9 cellular contexts compared by ENCODE assay signal in genomic region chr13:54029226-54029625, GRCh38.
DNase-seq lines count a peak whose midpoint lies in the region; ATAC-seq and TF ChIP-seq lines count a peak whose summit lies in the region.
"Had no signal": no experiment of that assay in that cellular context is flagged by ENCODE, and none has a peak within 500 bp of the region (broad histone marks: within the 10 kb centered on the region; RNA-seq: fewer than 3 reads in every experiment).

No MANE protein-coding gene starts in this region.

- H3K9me3 Mint-ChIP-seq in brain (peaks cover 12 to 40% (median 23%) of the 10 kb centered on the region in 5 experiments), endothelial cell (ENCODE audit: unreplicated experiment) (no peaks in the 10 kb centered on the region)
- H3K9me3 Mint-ChIP-seq in activated T-helper 17 cell treated with anti-CD3 and anti-CD28 coated beads, Interleukin-2, amount 50 U/mL, for 72 hours = peaks cover 13% of the 10 kb centered on the region

- peak; percentile 99 for ATAC-seq in GM21825 (IDR thresholded peaks at IDR 0.05; ENCODE audit: unreplicated experiment)
- ATAC-seq in activated T-helper 17 cell treated with anti-CD3 and anti-CD28 coated beads, Interleukin-2, amount 50 U/mL, for 72 hours (replicated peaks) = no peak

- H3K36me3 Mint-ChIP-seq in brain (no peaks in the 10 kb centered on the region), endothelial cell (ENCODE audit: low read depth, unreplicated experiment) (no peaks in the 10 kb centered on the region)
- H3K36me3 Mint-ChIP-seq in activated T-helper 17 cell treated with anti-CD3 and anti-CD28 coated beads, Interleukin-2, amount 50 U/mL, for 72 hours (ENCODE audit: low read depth) = no peaks in the 10 kb centered on the region
- H3K36me3 Mint-ChIP-seq: activated naive CD8-positive, alpha-beta T cell had no signal

- DNase-seq in GM13976 (ENCODE audit: low spot score) (peak; percentile 20), KG1 (lab: John Stamatoyannopoulos, UW) (peak; percentile 32), endothelial cell (ENCODE audit: low spot score) (no peak), GOT3 (lab: John Stamatoyannopoulos, UW) (no peak), hypothalamus (lab: John Stamatoyannopoulos, UW) (no peak)

- peaks cover 6% of the 10 kb centered on the region for H3K27me3 Mint-ChIP-seq in brain
- no peaks in the 10 kb centered on the region for H3K27me3 Mint-ChIP-seq in endothelial cell (ENCODE audit: unreplicated experiment)
- H3K27me3 Mint-ChIP-seq in activated T-helper 17 cell treated with anti-CD3 and anti-CD28 coated beads, Interleukin-2, amount 50 U/mL, for 72 hours = no peaks in the 10 kb centered on the region
- H3K27me3 Mint-ChIP-seq: activated naive CD8-positive, alpha-beta T cell had no signal

- H3K27ac Mint-ChIP-seq in brain (peak overlapping the region in 4 of 5 experiments; percentile 29 to 88 (median 57)), endothelial cell (ENCODE audit: unreplicated experiment) (no peak overlapping the region)
- no peak overlapping the region for H3K27ac Mint-ChIP-seq in activated T-helper 17 cell treated with anti-CD3 and anti-CD28 coated beads, Interleukin-2, amount 50 U/mL, for 72 hours
- H3K27ac Mint-ChIP-seq: activated naive CD8-positive, alpha-beta T cell had no signal

- H3K4me3 Mint-ChIP-seq in brain (peak overlapping the region in 1 of 5 experiments; percentile 18), endothelial cell (ENCODE audit: unreplicated experiment) (no peak overlapping the region)
- no peak overlapping the region for H3K4me3 Mint-ChIP-seq in activated T-helper 17 cell treated with anti-CD3 and anti-CD28 coated beads, Interleukin-2, amount 50 U/mL, for 72 hours
- H3K4me3 Mint-ChIP-seq: activated naive CD8-positive, alpha-beta T cell had no signal

- TF ChIP-seq CTCF in GM13976 (IDR thresholded peaks at IDR 0.05; ENCODE audit: borderline replicate concordance, control extremely low read depth, extremely low read depth, insufficient read depth, missing control alignments) (no peak), brain (conservative IDR thresholded peaks at IDR 0.05) (no peak), endothelial cell (IDR thresholded peaks at IDR 0.05; ENCODE audit: unreplicated experiment) (no peak)

- H3K4me1 Mint-ChIP-seq in brain (peaks cover 9% of the 10 kb centered on the region), endothelial cell (ENCODE audit: unreplicated experiment) (no peaks in the 10 kb centered on the region)
- H3K4me1 Mint-ChIP-seq in activated T-helper 17 cell treated with anti-CD3 and anti-CD28 coated beads, Interleukin-2, amount 50 U/mL, for 72 hours = no peaks in the 10 kb centered on the region

- in situ Hi-C loops in GM13976 (cut with MboI; ENCODE audit: low sequenced_read_pairs, unreplicated experiment) = no loop called here

Comparison
In these comparisons a context has a peak if more than half of its experiments do, and no peak if none do; other contexts are left out.
1. DNase-seq: peak in GM13976 (single experiment) and KG1 (single experiment); none in endothelial cell (single experiment), GOT3 (single experiment) and hypothalamus (0 of 51).
2. H3K27ac Mint-ChIP-seq: peak in brain (4 of 5); none in endothelial cell (single experiment) and activated T-helper 17 cell treated with anti-CD3 and anti-CD28 coated beads, Interleukin-2, amount 50 U/mL, for 72 hours (single experiment).